Comparison of ENCODE assay signal across 8 cellular contexts in the genomic region with DNA sequence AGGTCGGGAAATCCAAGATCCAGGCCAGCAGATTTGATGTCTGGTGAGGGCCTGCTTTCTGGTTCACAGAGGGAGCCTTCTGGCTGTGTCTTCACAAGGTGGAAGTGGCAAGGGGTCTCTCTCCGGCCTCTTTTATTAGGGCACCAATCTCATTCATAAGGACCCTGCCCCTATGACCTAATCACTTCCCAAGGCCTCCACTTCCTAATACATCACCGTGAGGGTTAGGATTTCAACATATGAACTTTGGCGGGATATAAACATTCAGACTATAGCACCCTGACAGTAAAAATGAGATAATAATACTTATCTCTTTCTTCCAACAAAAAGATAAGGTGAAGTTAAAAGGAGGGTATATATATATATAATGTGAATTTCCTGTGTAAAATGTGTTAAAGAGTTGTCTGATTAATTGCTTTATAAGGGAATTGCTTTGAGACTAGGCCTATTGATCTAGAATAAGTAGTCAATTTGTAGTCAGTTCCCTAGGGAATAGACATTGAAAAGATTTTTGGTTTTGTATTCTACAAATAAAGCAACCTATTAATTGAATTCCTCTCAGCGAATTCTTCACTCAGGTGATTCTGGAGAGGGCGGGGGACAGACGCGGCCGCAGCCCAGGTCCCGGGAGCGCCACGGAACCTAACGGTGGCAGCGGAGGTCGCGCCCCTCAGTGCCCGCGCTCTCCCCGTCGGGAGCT. TPM values are rescaled to one million over a fixed set of nuclear protein-coding genes. Genes with fewer than 3 reads are reported as not detected.
DNase-seq lines count a peak whose midpoint lies in the region; ATAC-seq, FAIRE-seq and TF ChIP-seq lines count a peak whose summit lies in the region.

No MANE protein-coding gene starts in this region.

- WGBS in K562 (ENCODE audit: insufficient coverage, low coverage, missing lambda C conversion rate) = 13% methylated on average over 16 of the region's 20 CpGs
- 14 to 15% methylated on average over 20 of the region's 20 CpGs for WGBS in lung, 2 donors
- whole genome bisulfite sequencing in upper lobe of left lung, 2 donors = 14 to 29% methylated on average over 11 to 19 of the region's 20 CpGs

- H3K27ac ChIP-seq in K562 (ENCODE audit: extremely low read depth, low read depth, low read length) (no peak overlapping the region), lung (ENCODE audit: low read depth in 1 of 2, low read length in 1 of 2) (peak overlapping the region; percentile 95 to 96), upper lobe of left lung (peak overlapping the region; percentile 91 to 98 (median 97))

- no peak for TF ChIP-seq EP300 in K562 (IDR thresholded peaks at IDR 0.05; ENCODE audit: low read length)
- no peak for TF ChIP-seq EP300 in upper lobe of left lung (IDR thresholded peaks at IDR 0.05)

- H3K27me3 ChIP-seq in K562 (ENCODE audit: control insufficient read depth in 2 of 2, insufficient read depth in 2 of 2, low read length in 2 of 2) (no peaks in the 10 kb centered on the region), lung (ENCODE audit: control insufficient read depth, insufficient read depth) (no peaks in the 10 kb centered on the region), upper lobe of left lung (no peaks in the 10 kb centered on the region)

- no TSS peak for BruUV-seq in K562 (replicated peaks; lab: Mats Ljungman, UMichigan)

- intact Hi-C loops in activated naive CD4-positive, alpha-beta T cell treated with anti-CD3 and anti-CD28 coated beads for 36 hours (cut with micrococcal nuclease) = no loop called here
- intact Hi-C loops in K562 (cut with micrococcal nuclease) = no loop called here

- peak overlapping the region; percentile 25 to 85; a peak in 3 of 4 replicates for H3K9ac ChIP-seq in K562 (ENCODE audit: insufficient read depth in 1 of 2, low read depth in 2 of 2, low read length in 2 of 2)

- no peak overlapping the region for H3K27ac Mint-ChIP-seq in activated naive CD4-positive, alpha-beta T cell treated with anti-CD3 and anti-CD28 coated beads for 36 hours

- H3K27me3 Mint-ChIP-seq in activated naive CD4-positive, alpha-beta T cell treated with anti-CD3 and anti-CD28 coated beads for 36 hours (ENCODE audit: low read depth) = peaks cover 37% of the 10 kb centered on the region

- no peaks in the 10 kb centered on the region for H3K79me2 ChIP-seq in K562 (ENCODE audit: control insufficient read depth, insufficient read depth, low read length)

- POLR2A ChIA-PET in K562 (lab: Yijun Ruan, JAX) = no interaction called here

- TF ChIP-seq POLR2A in K562 (conservative IDR thresholded peaks at IDR 0.05) (no peak), upper lobe of left lung (IDR thresholded peaks at IDR 0.05) (no peak)

- no peak for ATAC-seq in K562
- no peak for ATAC-seq in lung (ENCODE audit: insufficient read depth, low FRiP score)
- ATAC-seq in upper lobe of left lung (ENCODE audit: low FRiP score in 2 of 2) = no peak
- no peak for ATAC-seq in HG02981 (IDR thresholded peaks at IDR 0.05; ENCODE audit: unreplicated experiment)

- in situ Hi-C loops in K562 (cut with MboI) = no loop called here

- DNase-seq in activated naive CD4-positive, alpha-beta T cell treated with anti-CD3 and anti-CD28 coated beads for 36 hours = no peak
- no peak for DNase-seq in activated naive CD4-positive, alpha-beta T cell treated with Interleukin-2 at 50 U/mL for 16 hours
- DNase-seq in K562 (ENCODE audit: extremely low read depth in 1 of 4, low spot score in 3 of 4) (no peak), lung (ENCODE audit: low spot score) (no peak), upper lobe of left lung (no peak), 8988T (no peak), GM19238 (ENCODE audit: insufficient read length, low spot score) (no peak)

- peak overlapping the region; percentile 58 for H3K4me3 Mint-ChIP-seq in activated naive CD4-positive, alpha-beta T cell treated with anti-CD3 and anti-CD28 coated beads for 36 hours

- H3K4me1 ChIP-seq in K562 (replicated peaks in 1 of 2; ENCODE audit: control insufficient read depth in 2 of 2, insufficient read depth in 2 of 2, low read length in 2 of 2) (peaks cover 0 to 13% of the 10 kb centered on the region in 2 experiments; a peak in 3 of 5 replicates), lung (ENCODE audit: control insufficient read depth in 2 of 2, insufficient read depth in 2 of 2, low read length in 2 of 2) (peaks cover 9 to 19% of the 10 kb centered on the region in 2 donors), upper lobe of left lung (peaks cover 38 to 76% (median 47%) of the 10 kb centered on the region in 4 donors)

- no peak for FAIRE-seq in K562 (lab: Jason Lieb, UNC)

- peak overlapping the region; percentile 25; the same call in 1 of the 2 replicates for H3K4me2 ChIP-seq in K562 (ENCODE audit: insufficient read depth, low read length)

- H3K4me1 Mint-ChIP-seq in activated naive CD4-positive, alpha-beta T cell treated with anti-CD3 and anti-CD28 coated beads for 36 hours (ENCODE audit: low read depth) = peaks cover 4% of the 10 kb centered on the region

- H3K9me1 ChIP-seq in K562 (ENCODE audit: control insufficient read depth, insufficient read depth, low read length) = no peaks in the 10 kb centered on the region

- H3K36me3 ChIP-seq in K562 (ENCODE audit: control insufficient read depth, insufficient read depth, low read length) (no peaks in the 10 kb centered on the region), lung (ENCODE audit: control insufficient read depth in 2 of 2, insufficient read depth in 2 of 2, low read length in 2 of 2) (no peaks in the 10 kb centered on the region), upper lobe of left lung (no peaks in the 10 kb centered on the region)

- no peaks in the 10 kb centered on the region for H4K20me1 ChIP-seq in K562 (replicated peaks; ENCODE audit: control insufficient read depth, insufficient read depth, low read length)

- H3K9me3 ChIP-seq in K562 (replicated peaks; ENCODE audit: control insufficient read depth, insufficient read depth, low read depth, low read length) (no peaks in the 10 kb centered on the region), lung (ENCODE audit: control insufficient read depth in 2 of 2, insufficient read depth in 1 of 2, low read length in 1 of 2) (no peaks in the 10 kb centered on the region), upper lobe of left lung (no peaks in the 10 kb centered on the region)

- H3K36me3 Mint-ChIP-seq in activated naive CD4-positive, alpha-beta T cell treated with anti-CD3 and anti-CD28 coated beads for 36 hours (ENCODE audit: low read depth) = no peaks in the 10 kb centered on the region

- TF ChIP-seq CTCF in K562 (IDR thresholded peaks at IDR 0.05 in 2 of 3, conservative IDR thresholded peaks at IDR 0.05 in 1 of 3; ENCODE audit: insufficient read depth in 2 of 3, low read depth in 1 of 3, low read length in 3 of 3) (no peak), lung (IDR thresholded peaks at IDR 0.05; ENCODE audit: control extremely low read depth, extremely low read depth) (no peak), upper lobe of left lung (IDR thresholded peaks at IDR 0.05) (no peak)

- TF ChIP-seq RAD21 in K562 (CRISPR knock-in tag; conservative IDR thresholded peaks at IDR 0.05 in 1 of 2, IDR thresholded peaks at IDR 0.05 in 1 of 2) = no peak

- CTCF ChIA-PET in activated naive CD4-positive, alpha-beta T cell treated with anti-CD3 and anti-CD28 coated beads for 36 hours (lab: Charles Lee) = interaction anchor here (0.9 kb wide), 1 partner anchor 39 kb away, joined by 11 read pairs; no protein-coding TSS in a partner anchor
- CTCF ChIA-PET in K562 (lab: Yijun Ruan, JAX; ENCODE audit: low intra/inter-chr PET ratio) = interaction anchor here (0.6 kb wide), 1 partner anchor 41 kb away, joined by 4 read pairs; no protein-coding TSS in a partner anchor

- peak overlapping the region; percentile 59; the same call in 1 of the 2 replicates for H2AFZ ChIP-seq in K562 (ENCODE audit: low read depth, low read length)

- H3K9me3 Mint-ChIP-seq in activated naive CD4-positive, alpha-beta T cell treated with anti-CD3 and anti-CD28 coated beads for 36 hours = no peaks in the 10 kb centered on the region

- H3K4me3 ChIP-seq in K562 (peak overlapping the region; percentile 45), lung (peak overlapping the region; percentile 70), upper lobe of left lung (peak overlapping the region; percentile 31 to 86 (median 74))

RNA-seq across cellular contexts. Expression of gene LGALS3, which starts 0.5 kb away (rescaled TPM):
- total RNA-seq in activated naive CD4-positive, alpha-beta T cell treated with anti-CD3 and anti-CD28 coated beads for 36 hours = 1 to 10 TPM; 1.1 to 1.3 TPM
- total RNA-seq in K562 (2011; cell fraction: chromatin; rRNA removed; ENCODE audit: low replicate concordance) = 0.56 and 1.9 TPM in 2 replicates
- total RNA-seq in K562 (2011; cell fraction: nucleolus; rRNA removed) = 0.67 and 1.1 TPM in 2 replicates
- total RNA-seq in K562 (2011; cell fraction: nucleoplasm; rRNA removed) = 0.44 and 1.3 TPM in 2 replicates
- total RNA-seq in K562 (2014; rRNA removed) (1.9 and 5.2 TPM in 2 replicates), K562 (2014; rRNA removed; fragmentation: Illumina TruSeq; extraction: Trizol) (0.73 and 0.89 TPM in 2 replicates), K562 (2015; rRNA removed; fragmentation: Illumina TruSeq; extraction: Trizol) (1.4 and 1.8 TPM in 2 replicates), K562 (2021) (1.4 and 1.6 TPM in 2 replicates), lung (100 to 1,000 TPM; 166 to 373 TPM), upper lobe of left lung (100 to 1,000 TPM; 205 to 710 (median 440) TPM)
- polyA plus RNA-seq in K562 (2011; rRNA removed) (1.4 and 1.5 TPM in 2 replicates), K562 (2014; fragmentation: Illumina TruSeq; extraction: Trizol) (0.76 and 1.1 TPM in 2 replicates), K562 (2014; fragmentation: Nextera tagmentation; extraction: Ambion mirVana) (under 1 TPM; 0.04 to 0.31 TPM), K562 (2014; rRNA removed) (0.99 and 2.7 TPM in 2 replicates), lung (100 to 1,000 TPM; 512 to 875 TPM)
- 1.2 and 2.0 TPM in 2 replicates for polyA plus RNA-seq in K562 (2011; cell fraction: cytosol; rRNA removed)
- 0.48 and 2.0 TPM in 2 replicates for polyA plus RNA-seq in K562 (2011; cell fraction: nucleus; rRNA removed)
- polyA plus RNA-seq in K562 (2012) = 1.8 and 3.4 TPM in 2 replicates
- polyA minus RNA-seq in K562 (2011; rRNA and poly(A)+ RNA removed) = 0.36 and 1.3 TPM in 2 replicates
- polyA minus RNA-seq in K562 (2011; cell fraction: cytosol; rRNA and poly(A)+ RNA removed) = not detected in 2 replicates
- 0.44 and 0.94 TPM in 2 replicates for polyA minus RNA-seq in K562 (2011; cell fraction: nucleus; rRNA and poly(A)+ RNA removed)

Comparison
In these comparisons a context has a peak if more than half of its experiments do, and no peak if none do; other contexts are left out.
1. RNA of gene LGALS3, which starts 0.5 kb away (total RNA-seq): 205 to 710 TPM in upper lobe of left lung and 166 to 373 TPM in lung; 0.44 to 5.2 TPM in K562 and 1.1 to 1.3 TPM in activated naive CD4-positive, alpha-beta T cell treated with anti-CD3 and anti-CD28 coated beads for 36 hours; every median in the first group is over 10 times any median in the second.
2. Peak in every context shown above with its lines, with median percentiles within 50 percentile points of each other: H3K4me3 ChIP-seq.